8 cellular contexts compared by ENCODE assay signal in the genomic region with DNA sequence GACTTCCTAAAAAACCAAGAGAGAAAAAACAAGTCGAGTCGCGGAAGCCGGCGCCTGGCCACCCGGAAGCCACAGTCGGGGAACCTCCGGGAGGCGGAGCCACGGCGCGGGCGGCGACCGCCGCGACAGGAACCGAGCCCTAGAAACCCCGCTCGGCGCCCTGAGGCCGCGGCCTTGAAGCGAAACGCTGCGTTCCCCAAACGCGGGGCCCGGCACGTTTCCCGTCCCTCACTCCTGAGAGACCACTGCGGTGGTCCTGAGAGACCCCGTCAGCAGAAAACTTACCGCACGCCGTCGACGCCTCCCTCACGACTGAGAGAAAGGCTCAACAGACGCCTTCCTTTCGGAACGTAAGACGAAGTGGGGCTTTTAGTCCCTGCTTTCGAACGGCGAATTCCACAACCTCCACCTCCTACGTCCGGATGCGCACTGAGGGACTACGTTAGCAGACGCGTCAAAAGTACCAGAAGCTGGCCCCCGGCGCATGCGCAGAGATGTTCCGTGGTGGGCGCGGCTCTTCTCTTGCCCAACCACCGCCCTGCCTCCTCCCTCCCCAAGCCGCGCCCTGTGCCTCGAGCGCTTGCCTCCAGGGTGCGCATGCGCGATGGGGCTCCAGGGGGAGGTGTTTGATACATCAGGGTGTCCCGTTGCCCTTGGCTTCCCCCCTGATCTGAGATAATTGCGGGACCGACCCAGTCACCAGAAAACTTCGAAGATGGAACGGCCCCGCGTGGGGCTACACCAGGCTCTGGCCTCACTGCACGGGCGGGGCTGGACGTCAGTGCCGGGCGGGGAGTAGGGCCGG. TPM values are rescaled to one million over a fixed set of nuclear protein-coding genes. Genes with fewer than 3 reads are reported as not detected.
DNase-seq lines count a peak whose midpoint lies in the region; ATAC-seq and TF ChIP-seq lines count a peak whose summit lies in the region.

A gene with protein sequence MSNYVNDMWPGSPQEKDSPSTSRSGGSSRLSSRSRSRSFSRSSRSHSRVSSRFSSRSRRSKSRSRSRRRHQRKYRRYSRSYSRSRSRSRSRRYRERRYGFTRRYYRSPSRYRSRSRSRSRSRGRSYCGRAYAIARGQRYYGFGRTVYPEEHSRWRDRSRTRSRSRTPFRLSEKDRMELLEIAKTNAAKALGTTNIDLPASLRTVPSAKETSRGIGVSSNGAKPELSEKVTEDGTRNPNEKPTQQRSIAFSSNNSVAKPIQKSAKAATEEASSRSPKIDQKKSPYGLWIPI (minus strand): TSS at position 431 of the 805 bp plus-strand sequence. CDS start 491 bp downstream, outside the sequence.

- peak; percentile 98 for TF ChIP-seq POLR2A in right lobe of liver (IDR thresholded peaks at IDR 0.05)

- 0% methylated on average over 33 of the region's 79 CpGs for WGBS in right lobe of liver (ENCODE audit: insufficient coverage, low coverage, low lambda C conversion rate, missing lambda C conversion rate)

- peaks cover 41% of the 10 kb centered on the region for H3K4me1 Mint-ChIP-seq in activated CD4-positive, alpha-beta memory T cell treated with anti-CD3 and anti-CD28 coated beads for 36 hours (ENCODE audit: low read depth)

- ATAC-seq in GM19395 (IDR thresholded peaks at IDR 0.05; ENCODE audit: unreplicated experiment) (peak; percentile 82), HG03565 (IDR thresholded peaks at IDR 0.05; ENCODE audit: unreplicated experiment) (peak; percentile 79), right lobe of liver (peak; percentile 92 to 97 (median 93))

- peak within 1 kb of the TSS; percentile 99 for H3K27ac Mint-ChIP-seq in activated CD4-positive, alpha-beta memory T cell treated with anti-CD3 and anti-CD28 coated beads for 36 hours

- H3K27me3 ChIP-seq in dorsolateral prefrontal cortex (no peaks in the 10 kb centered on the region), right lobe of liver (no peaks in the 10 kb centered on the region)

- H3K4me3 Mint-ChIP-seq in activated CD4-positive, alpha-beta memory T cell treated with anti-CD3 and anti-CD28 coated beads for 36 hours = peak within 1 kb of the TSS; percentile 95

- peaks cover 0 to 24% (median 9%) of the 10 kb centered on the region in 4 donors for H3K4me1 ChIP-seq in right lobe of liver

- no peak for TF ChIP-seq CTCF in C4-2B (conservative IDR thresholded peaks at IDR 0.05)
- TF ChIP-seq CTCF in dorsolateral prefrontal cortex (IDR thresholded peaks at IDR 0.05 in 54 of 56, conservative IDR thresholded peaks at IDR 0.05 in 2 of 56; ENCODE audit: low read depth in 1 of 56, partially characterized antibody in 56 of 56) = peak in 27 of 56 donors; percentile 2 to 49 (median 29)
- no peak for TF ChIP-seq CTCF in right lobe of liver (IDR thresholded peaks at IDR 0.05)

- H3K36me3 Mint-ChIP-seq in activated CD4-positive, alpha-beta memory T cell treated with anti-CD3 and anti-CD28 coated beads for 36 hours = peaks cover 51% of the 10 kb centered on the region

- CTCF ChIA-PET in activated CD4-positive, alpha-beta memory T cell treated with anti-CD3 and anti-CD28 coated beads for 36 hours (lab: Charles Lee) = interaction anchor here (0.9 to 1.4 kb wide), 2 partner anchors 15 to 274 kb away, joined by 3 to 7 read pairs; a partner anchor contains a TSS

- peaks cover 3% of the 10 kb centered on the region for H3K27me3 Mint-ChIP-seq in activated CD4-positive, alpha-beta memory T cell treated with anti-CD3 and anti-CD28 coated beads for 36 hours

- no peaks in the 10 kb centered on the region for H3K9me3 Mint-ChIP-seq in activated CD4-positive, alpha-beta memory T cell treated with anti-CD3 and anti-CD28 coated beads for 36 hours

- H3K27ac ChIP-seq in C4-2B (peak within 1 kb of the TSS; percentile 99), dorsolateral prefrontal cortex (peak within 1 kb of the TSS; percentile 86 to 100 (median 100)), right lobe of liver (peak within 1 kb of the TSS; percentile 93 to 98 (median 95))

- H3K4me3 ChIP-seq in dorsolateral prefrontal cortex (peak within 1 kb of the TSS; percentile 72 to 100 (median 97)), right lobe of liver (peak within 1 kb of the TSS; percentile 80 to 91 (median 87))

- intact Hi-C loops in activated CD4-positive, alpha-beta memory T cell treated with anti-CD3 and anti-CD28 coated beads for 36 hours (cut with micrococcal nuclease) = loop anchor here (1.0 to 2.0 kb wide), 3 partner anchors 14 to 184 kb away; a partner anchor contains a TSS
- intact Hi-C loops in dorsolateral prefrontal cortex (cut with DNase I) = loop anchor here (2.0 to 10.0 kb wide), 4 partner anchors 22 to 568 kb away; a partner anchor contains a TSS
- intact Hi-C loops in right lobe of liver (cut with DNase I) = no loop called here

- H3K9me3 ChIP-seq in right lobe of liver = no peaks in the 10 kb centered on the region

- peaks cover 11 to 33% (median 23%) of the 10 kb centered on the region in 4 donors for H3K36me3 ChIP-seq in right lobe of liver

- POLR2A ChIA-PET in activated CD4-positive, alpha-beta memory T cell treated with anti-CD3 and anti-CD28 coated beads for 36 hours (lab: Charles Lee) = interaction anchor here (0.5 to 1.9 kb wide), 12 partner anchors 8 to 645 kb away, joined by 3 to 29 read pairs (median 3); a partner anchor contains a TSS

- peak; percentile 100 for DNase-seq in NCI-H82 (lab: John Stamatoyannopoulos, UW)
- DNase-seq in activated CD4-positive, alpha-beta memory T cell treated with anti-CD3 and anti-CD28 coated beads for 36 hours = peak; percentile 100
- peak; percentile 99 to 100 (median 99) for DNase-seq in dorsolateral prefrontal cortex
- DNase-seq in right lobe of liver = peak; percentile 100
- peak; percentile 100 for DNase-seq in stimulated activated CD4-positive, alpha-beta T cell treated with anti-CD3 and anti-CD28 coated beads, Interleukin-4, amount 100 ng/mL, for 4 hours

RNA-seq across cellular contexts. Expression of the gene that starts here (rescaled TPM):
- 100 to 1,000 TPM; 123 to 143 TPM for total RNA-seq in activated CD4-positive, alpha-beta memory T cell treated with anti-CD3 and anti-CD28 coated beads for 36 hours
- total RNA-seq in dorsolateral prefrontal cortex (100 to 1,000 TPM in 118 of 120 experiments, 10 to 100 TPM in 2; 87.8 to 261 (median 154) TPM), right lobe of liver (10 to 100 TPM; 32.1 to 52.1 (median 40.2) TPM)

Comparison
In these comparisons a context has a peak if more than half of its experiments do, and no peak if none do; other contexts are left out.
1. Peak in every context shown above with its lines: DNase-seq, ATAC-seq, H3K4me3 ChIP-seq and H3K27ac ChIP-seq.
2. intact Hi-C loops: an anchor here in activated CD4-positive, alpha-beta memory T cell treated with anti-CD3 and anti-CD28 coated beads for 36 hours (1.0 to 2.0 kb wide) and dorsolateral prefrontal cortex (2.0 to 10.0 kb wide); none called in right lobe of liver.